ENCODE assay signal across 1 cellular context in genomic region chr12:45991289-45992249, GRCh38.
A peak's percentile ranks its signal among the peaks of the same experiment; 100 is the strongest.
TF ChIP-seq lines count a peak whose summit lies in the region.

No MANE protein-coding gene starts in this region.

TF ChIP-seq in HepG2, 621 proteins besides CTCF, POLR2A, EP300 and RAD21 (continued from another document and continues in another):
- TF ChIP-seq MAFK (conservative IDR thresholded peaks at IDR 0.05 in 1 of 2, IDR thresholded peaks at IDR 0.05 in 1 of 2; ENCODE audit: low read length in 2 of 2) (no peak), CEBPZ (IDR thresholded peaks at IDR 0.05; ENCODE audit: low read length) (no peak), DNMT1 (CRISPR knock-in tag; IDR thresholded peaks at IDR 0.05) (no peak), ASH2L (IDR thresholded peaks at IDR 0.05; ENCODE audit: insufficient read length, low read depth, low read length) (peak; percentile 59), PHF20 (CRISPR knock-in tag; IDR thresholded peaks at IDR 0.05) (no peak), ZNF713 (CRISPR knock-in tag; IDR thresholded peaks at IDR 0.05) (no peak), IKZF1 (IDR thresholded peaks at IDR 0.05) (no peak), TBX3 (IDR thresholded peaks at IDR 0.05; ENCODE audit: borderline replicate concordance) (0 out of 2 replicates have a peak, but pooled peaks have one; percentile 43), ZNF33A (CRISPR knock-in tag; IDR thresholded peaks at IDR 0.05; ENCODE audit: borderline replicate concordance) (no peak), ELF3 (CRISPR knock-in tag; IDR thresholded peaks at IDR 0.05) (peak; percentile 63; the same call in 1 of the 2 replicates), ZBTB21 (CRISPR knock-in tag; IDR thresholded peaks at IDR 0.05) (0 out of 2 replicates have a peak, but pooled peaks have one; percentile 41), ZMYM4 (CRISPR knock-in tag; IDR thresholded peaks at IDR 0.05) (peak; percentile 88), TRIM24 (CRISPR knock-in tag; IDR thresholded peaks at IDR 0.05) (no peak), SALL2 (CRISPR knock-in tag; IDR thresholded peaks at IDR 0.05) (peak; percentile 88), ZFP62 (CRISPR knock-in tag; IDR thresholded peaks at IDR 0.05) (no peak), SP4 (CRISPR knock-in tag; IDR thresholded peaks at IDR 0.05) (no peak), ZNF790 (CRISPR knock-in tag; IDR thresholded peaks at IDR 0.05; ENCODE audit: borderline replicate concordance) (no peak), KLF12 (CRISPR knock-in tag; IDR thresholded peaks at IDR 0.05; ENCODE audit: borderline replicate concordance) (no peak), RORA (CRISPR knock-in tag; IDR thresholded peaks at IDR 0.05) (no peak), PAF1 (CRISPR knock-in tag; IDR thresholded peaks at IDR 0.05) (peak; percentile 8; the same call in 1 of the 2 replicates), NFE2 (CRISPR knock-in tag; IDR thresholded peaks at IDR 0.05) (no peak), DPF2 (CRISPR knock-in tag; IDR thresholded peaks at IDR 0.05; ENCODE audit: borderline replicate concordance, low read depth) (peak; percentile 27; the same call in 1 of the 2 replicates), KDM5B (CRISPR knock-in tag; IDR thresholded peaks at IDR 0.05; ENCODE audit: borderline replicate concordance) (peak; percentile 37; the same call in 1 of the 2 replicates), ZBTB33 (CRISPR knock-in tag; IDR thresholded peaks at IDR 0.05) (0 out of 2 replicates have a peak, but pooled peaks have one; percentile 20), ZNF883 (CRISPR knock-in tag; IDR thresholded peaks at IDR 0.05; ENCODE audit: not compliant biosample characterization) (peak; percentile 67), HNRNPL (IDR thresholded peaks at IDR 0.05; ENCODE audit: low read depth, low read length) (no peak), NFIC (IDR thresholded peaks at IDR 0.05; ENCODE audit: low read length) (no peak), ZNF891 (CRISPR knock-in tag; IDR thresholded peaks at IDR 0.05) (peak; percentile 27; the same call in 1 of the 2 replicates), POLR2AphosphoS2 (IDR thresholded peaks at IDR 0.05; ENCODE audit: low read depth, low read length) (no peak), ZNF577 (CRISPR knock-in tag; IDR thresholded peaks at IDR 0.05; ENCODE audit: borderline replicate concordance, low read depth) (no peak), ZNF24 (IDR thresholded peaks at IDR 0.05) (no peak), RELA (CRISPR knock-in tag; IDR thresholded peaks at IDR 0.05) (no peak), FOXK2 (IDR thresholded peaks at IDR 0.05) (no peak), ZNF484 (CRISPR knock-in tag; IDR thresholded peaks at IDR 0.05; ENCODE audit: borderline replicate concordance, low read depth) (peak; percentile 81; the same call in 1 of the 2 replicates)
- TF ChIP-seq, protein P1, sequence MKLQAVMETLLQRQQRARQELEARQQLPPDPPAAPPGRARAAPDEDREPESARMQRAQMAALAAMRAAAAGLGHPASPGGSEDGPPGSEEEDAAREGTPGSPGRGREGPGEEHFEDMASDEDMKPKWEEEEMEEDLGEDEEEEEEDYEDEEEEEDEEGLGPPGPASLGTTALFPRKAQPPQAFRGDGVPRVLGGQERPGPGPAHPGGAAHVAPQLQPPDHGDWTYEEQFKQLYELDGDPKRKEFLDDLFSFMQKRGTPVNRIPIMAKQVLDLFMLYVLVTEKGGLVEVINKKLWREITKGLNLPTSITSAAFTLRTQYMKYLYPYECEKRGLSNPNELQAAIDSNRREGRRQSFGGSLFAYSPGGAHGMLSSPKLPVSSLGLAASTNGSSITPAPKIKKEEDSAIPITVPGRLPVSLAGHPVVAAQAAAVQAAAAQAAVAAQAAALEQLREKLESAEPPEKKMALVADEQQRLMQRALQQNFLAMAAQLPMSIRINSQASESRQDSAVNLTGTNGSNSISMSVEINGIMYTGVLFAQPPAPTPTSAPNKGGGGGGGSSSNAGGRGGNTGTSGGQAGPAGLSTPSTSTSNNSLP (IDR thresholded peaks at IDR 0.05; ENCODE audit: low read depth, low read length) = peak; percentile 20; the same call in 1 of the 2 replicates
- TF ChIP-seq, protein P2, sequence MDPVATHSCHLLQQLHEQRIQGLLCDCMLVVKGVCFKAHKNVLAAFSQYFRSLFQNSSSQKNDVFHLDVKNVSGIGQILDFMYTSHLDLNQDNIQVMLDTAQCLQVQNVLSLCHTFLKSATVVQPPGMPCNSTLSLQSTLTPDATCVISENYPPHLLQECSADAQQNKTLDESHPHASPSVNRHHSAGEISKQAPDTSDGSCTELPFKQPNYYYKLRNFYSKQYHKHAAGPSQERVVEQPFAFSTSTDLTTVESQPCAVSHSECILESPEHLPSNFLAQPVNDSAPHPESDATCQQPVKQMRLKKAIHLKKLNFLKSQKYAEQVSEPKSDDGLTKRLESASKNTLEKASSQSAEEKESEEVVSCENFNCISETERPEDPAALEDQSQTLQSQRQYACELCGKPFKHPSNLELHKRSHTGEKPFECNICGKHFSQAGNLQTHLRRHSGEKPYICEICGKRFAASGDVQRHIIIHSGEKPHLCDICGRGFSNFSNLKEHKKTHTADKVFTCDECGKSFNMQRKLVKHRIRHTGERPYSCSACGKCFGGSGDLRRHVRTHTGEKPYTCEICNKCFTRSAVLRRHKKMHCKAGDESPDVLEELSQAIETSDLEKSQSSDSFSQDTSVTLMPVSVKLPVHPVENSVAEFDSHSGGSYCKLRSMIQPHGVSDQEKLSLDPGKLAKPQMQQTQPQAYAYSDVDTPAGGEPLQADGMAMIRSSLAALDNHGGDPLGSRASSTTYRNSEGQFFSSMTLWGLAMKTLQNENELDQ (CRISPR knock-in tag; IDR thresholded peaks at IDR 0.05; ENCODE audit: borderline replicate concordance) = peak; percentile 62; the same call in 1 of the 2 replicates
- TF ChIP-seq, protein P3, sequence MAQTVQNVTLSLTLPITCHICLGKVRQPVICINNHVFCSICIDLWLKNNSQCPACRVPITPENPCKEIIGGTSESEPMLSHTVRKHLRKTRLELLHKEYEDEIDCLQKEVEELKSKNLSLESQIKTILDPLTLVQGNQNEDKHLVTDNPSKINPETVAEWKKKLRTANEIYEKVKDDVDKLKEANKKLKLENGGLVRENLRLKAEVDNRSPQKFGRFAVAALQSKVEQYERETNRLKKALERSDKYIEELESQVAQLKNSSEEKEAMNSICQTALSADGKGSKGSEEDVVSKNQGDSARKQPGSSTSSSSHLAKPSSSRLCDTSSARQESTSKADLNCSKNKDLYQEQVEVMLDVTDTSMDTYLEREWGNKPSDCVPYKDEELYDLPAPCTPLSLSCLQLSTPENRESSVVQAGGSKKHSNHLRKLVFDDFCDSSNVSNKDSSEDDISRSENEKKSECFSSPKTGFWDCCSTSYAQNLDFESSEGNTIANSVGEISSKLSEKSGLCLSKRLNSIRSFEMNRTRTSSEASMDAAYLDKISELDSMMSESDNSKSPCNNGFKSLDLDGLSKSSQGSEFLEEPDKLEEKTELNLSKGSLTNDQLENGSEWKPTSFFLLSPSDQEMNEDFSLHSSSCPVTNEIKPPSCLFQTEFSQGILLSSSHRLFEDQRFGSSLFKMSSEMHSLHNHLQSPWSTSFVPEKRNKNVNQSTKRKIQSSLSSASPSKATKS (CRISPR knock-in tag; IDR thresholded peaks at IDR 0.05) = no peak; the same call in 1 of the 2 replicates
- TF ChIP-seq, protein P4, sequence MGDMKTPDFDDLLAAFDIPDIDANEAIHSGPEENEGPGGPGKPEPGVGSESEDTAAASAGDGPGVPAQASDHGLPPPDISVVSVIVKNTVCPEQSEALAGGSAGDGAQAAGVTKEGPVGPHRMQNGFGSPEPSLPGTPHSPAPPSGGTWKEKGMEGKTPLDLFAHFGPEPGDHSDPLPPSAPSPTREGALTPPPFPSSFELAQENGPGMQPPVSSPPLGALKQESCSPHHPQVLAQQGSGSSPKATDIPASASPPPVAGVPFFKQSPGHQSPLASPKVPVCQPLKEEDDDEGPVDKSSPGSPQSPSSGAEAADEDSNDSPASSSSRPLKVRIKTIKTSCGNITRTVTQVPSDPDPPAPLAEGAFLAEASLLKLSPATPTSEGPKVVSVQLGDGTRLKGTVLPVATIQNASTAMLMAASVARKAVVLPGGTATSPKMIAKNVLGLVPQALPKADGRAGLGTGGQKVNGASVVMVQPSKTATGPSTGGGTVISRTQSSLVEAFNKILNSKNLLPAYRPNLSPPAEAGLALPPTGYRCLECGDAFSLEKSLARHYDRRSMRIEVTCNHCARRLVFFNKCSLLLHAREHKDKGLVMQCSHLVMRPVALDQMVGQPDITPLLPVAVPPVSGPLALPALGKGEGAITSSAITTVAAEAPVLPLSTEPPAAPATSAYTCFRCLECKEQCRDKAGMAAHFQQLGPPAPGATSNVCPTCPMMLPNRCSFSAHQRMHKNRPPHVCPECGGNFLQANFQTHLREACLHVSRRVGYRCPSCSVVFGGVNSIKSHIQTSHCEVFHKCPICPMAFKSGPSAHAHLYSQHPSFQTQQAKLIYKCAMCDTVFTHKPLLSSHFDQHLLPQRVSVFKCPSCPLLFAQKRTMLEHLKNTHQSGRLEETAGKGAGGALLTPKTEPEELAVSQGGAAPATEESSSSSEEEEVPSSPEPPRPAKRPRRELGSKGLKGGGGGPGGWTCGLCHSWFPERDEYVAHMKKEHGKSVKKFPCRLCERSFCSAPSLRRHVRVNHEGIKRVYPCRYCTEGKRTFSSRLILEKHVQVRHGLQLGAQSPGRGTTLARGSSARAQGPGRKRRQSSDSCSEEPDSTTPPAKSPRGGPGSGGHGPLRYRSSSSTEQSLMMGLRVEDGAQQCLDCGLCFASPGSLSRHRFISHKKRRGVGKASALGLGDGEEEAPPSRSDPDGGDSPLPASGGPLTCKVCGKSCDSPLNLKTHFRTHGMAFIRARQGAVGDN (CRISPR knock-in tag; IDR thresholded peaks at IDR 0.05) = peak; percentile 95
- TF ChIP-seq, protein P5, sequence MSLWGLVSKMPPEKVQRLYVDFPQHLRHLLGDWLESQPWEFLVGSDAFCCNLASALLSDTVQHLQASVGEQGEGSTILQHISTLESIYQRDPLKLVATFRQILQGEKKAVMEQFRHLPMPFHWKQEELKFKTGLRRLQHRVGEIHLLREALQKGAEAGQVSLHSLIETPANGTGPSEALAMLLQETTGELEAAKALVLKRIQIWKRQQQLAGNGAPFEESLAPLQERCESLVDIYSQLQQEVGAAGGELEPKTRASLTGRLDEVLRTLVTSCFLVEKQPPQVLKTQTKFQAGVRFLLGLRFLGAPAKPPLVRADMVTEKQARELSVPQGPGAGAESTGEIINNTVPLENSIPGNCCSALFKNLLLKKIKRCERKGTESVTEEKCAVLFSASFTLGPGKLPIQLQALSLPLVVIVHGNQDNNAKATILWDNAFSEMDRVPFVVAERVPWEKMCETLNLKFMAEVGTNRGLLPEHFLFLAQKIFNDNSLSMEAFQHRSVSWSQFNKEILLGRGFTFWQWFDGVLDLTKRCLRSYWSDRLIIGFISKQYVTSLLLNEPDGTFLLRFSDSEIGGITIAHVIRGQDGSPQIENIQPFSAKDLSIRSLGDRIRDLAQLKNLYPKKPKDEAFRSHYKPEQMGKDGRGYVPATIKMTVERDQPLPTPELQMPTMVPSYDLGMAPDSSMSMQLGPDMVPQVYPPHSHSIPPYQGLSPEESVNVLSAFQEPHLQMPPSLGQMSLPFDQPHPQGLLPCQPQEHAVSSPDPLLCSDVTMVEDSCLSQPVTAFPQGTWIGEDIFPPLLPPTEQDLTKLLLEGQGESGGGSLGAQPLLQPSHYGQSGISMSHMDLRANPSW (CRISPR knock-in tag; IDR thresholded peaks at IDR 0.05; ENCODE audit: borderline replicate concordance) = no peak; the same call in 1 of the 2 replicates
- TF ChIP-seq, protein P6, sequence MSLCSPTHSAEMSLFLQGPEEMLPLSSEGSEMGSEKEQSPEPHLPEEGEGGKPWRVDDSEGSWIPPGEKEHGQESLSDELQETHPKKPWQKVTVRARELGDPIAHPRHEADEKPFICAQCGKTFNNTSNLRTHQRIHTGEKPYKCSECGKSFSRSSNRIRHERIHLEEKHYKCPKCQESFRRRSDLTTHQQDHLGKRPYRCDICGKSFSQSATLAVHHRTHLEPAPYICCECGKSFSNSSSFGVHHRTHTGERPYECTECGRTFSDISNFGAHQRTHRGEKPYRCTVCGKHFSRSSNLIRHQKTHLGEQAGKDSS (CRISPR knock-in tag; IDR thresholded peaks at IDR 0.05; ENCODE audit: borderline replicate concordance, low read depth) = no peak
